Comparison of ENCODE assay signal across 9 cellular contexts in genomic region chr6:3612341-3613041, GRCh38.
A peak's percentile ranks its signal among the peaks of the same experiment; 100 is the strongest.
DNase-seq lines count a peak whose midpoint lies in the region; ATAC-seq and TF ChIP-seq lines count a peak whose summit lies in the region.
"Had no signal": no experiment of that assay in that cellular context is flagged by ENCODE, and none has a peak within 500 bp of the region (broad histone marks: within the 10 kb centered on the region; RNA-seq: fewer than 3 reads in every experiment).

No MANE protein-coding gene starts in this region.

- intact Hi-C loops in psoas muscle (cut with DNase I), result loop anchor here in 1 of 2 donors (10.0 kb wide), 1 partner anchor 338 kb away; no protein-coding TSS in a partner anchor

- H3K4me1 ChIP-seq in HAP-1 (peaks cover 7% of the 10 kb centered on the region; the same call in 1 of the 2 replicates), psoas muscle (no peaks in the 10 kb centered on the region)
- H3K4me1 ChIP-seq: upper lobe of left lung had no signal

- 32 to 45% (median 44%) methylated on average over 8 of the region's 8 CpGs for WGBS in psoas muscle, 3 donors

- in situ Hi-C loops in HAP-1 (cut with MboI; ENCODE audit: low sequenced_read_pairs), result no loop called here

- H3K9me3 ChIP-seq in HAP-1 (no peaks in the 10 kb centered on the region), psoas muscle (no peaks in the 10 kb centered on the region)
- H3K9me3 ChIP-seq: upper lobe of left lung had no signal

- DNase-seq in HAP-1 (ENCODE audit: low spot score in 2 of 2), result peak; percentile 32 to 55
- peak; percentile 77 for DNase-seq in NCI-H446 treated with DMSO at 0.1 percent for 48 hours (lab: John Stamatoyannopoulos, UW)
- DNase-seq in choroid plexus epithelial cell (ENCODE audit: low read depth), result peak; percentile 95
- no peak for DNase-seq in psoas muscle
- DNase-seq in activated effector memory CD4-positive, alpha-beta T cell treated with anti-CD3 and anti-CD28 coated beads, Interleukin-2, amount 50 U/mL, for 16 hours, result no peak
- DNase-seq in activated CD4-positive, alpha-beta T cell treated with anti-CD3 and anti-CD28 coated beads, Interleukin-2, amount 50 U/mL, for 1 hour, result no peak
- DNase-seq in KG1 (lab: John Stamatoyannopoulos, UW), result no peak
- DNase-seq: upper lobe of left lung had no signal

- H3K27me3 ChIP-seq in HAP-1 (ENCODE audit: low read depth) (no peaks in the 10 kb centered on the region), psoas muscle (ENCODE audit: insufficient read depth in 3 of 3, low read length in 2 of 3) (no peaks in the 10 kb centered on the region)
- H3K27me3 ChIP-seq: upper lobe of left lung had no signal

- ATAC-seq in psoas muscle, result peak; percentile 90 to 95 (median 92)
- no peak for ATAC-seq in GM19395 (IDR thresholded peaks at IDR 0.05; ENCODE audit: unreplicated experiment)

- H3K4me3 ChIP-seq in HAP-1 (no peak overlapping the region), choroid plexus epithelial cell (ENCODE audit: low read depth, low read length) (no peak overlapping the region), psoas muscle (no peak overlapping the region)
- H3K4me3 ChIP-seq: upper lobe of left lung had no signal

- TF ChIP-seq CTCF in choroid plexus epithelial cell (conservative IDR thresholded peaks at IDR 0.05; ENCODE audit: low read depth, low read length), result no peak
- TF ChIP-seq CTCF in psoas muscle (IDR thresholded peaks at IDR 0.05), result no peak

- H3K27ac ChIP-seq in psoas muscle, result peak overlapping the region; percentile 59
- H3K27ac ChIP-seq: upper lobe of left lung had no signal

- H3K36me3 ChIP-seq in HAP-1 (replicated peaks) (no peaks in the 10 kb centered on the region), psoas muscle (ENCODE audit: insufficient read depth in 1 of 2, low read depth in 1 of 2) (no peaks in the 10 kb centered on the region)
- H3K36me3 ChIP-seq: upper lobe of left lung had no signal

Comparison
In these comparisons a context has a peak if more than half of its experiments do, and no peak if none do; other contexts are left out.
1. DNase-seq: peak in HAP-1 (2 of 2), NCI-H446 treated with DMSO at 0.1 percent for 48 hours (single experiment) and choroid plexus epithelial cell (single experiment); none in psoas muscle (0 of 2), activated effector memory CD4-positive, alpha-beta T cell treated with anti-CD3 and anti-CD28 coated beads, Interleukin-2, amount 50 U/mL, for 16 hours (single experiment), activated CD4-positive, alpha-beta T cell treated with anti-CD3 and anti-CD28 coated beads, Interleukin-2, amount 50 U/mL, for 1 hour (single experiment) and KG1 (single experiment).